In genomic region chr3:14906355-14906960, GRCh38 we compare ENCODE assay signal across 29 cellular contexts.
"Had no signal": no experiment of that assay in that cellular context is flagged by ENCODE, and none has a peak within 500 bp of the region (broad histone marks: within the 10 kb centered on the region; RNA-seq: fewer than 3 reads in every experiment).

No MANE protein-coding gene starts in this region.

- H3K4me3 Mint-ChIP-seq: activated CD8-positive, alpha-beta T cell treated with anti-CD3 and anti-CD28 coated beads, Interleukin-2, amount 10 ng/mL, durations not matched to agents 7 days and 5 days; activated naive CD4-positive, alpha-beta T cell treated with anti-CD3 and anti-CD28 coated beads, Interleukin-2, amount 10 ng/mL, durations not matched to agents 7 days and 5 days; activated naive CD8-positive, alpha-beta T cell treated with anti-CD3 and anti-CD28 coated beads for 36 hours; activated T-cell treated with anti-CD3 and anti-CD28 coated beads, Interleukin-2, amount 50 U/mL, for 24 hours; activated T-helper 1 cell treated with anti-CD3 and anti-CD28 coated beads, Interleukin-12 subunit alpha, Interleukin-12 subunit beta, Interleukin-2, Interleukin-4 antibody, amounts not matched to agents 30 ng/mL and 10 ng/mL and 1 ng/mL, durations not matched to agents 14 hours and 24 hours and 36 hours; T-helper 1 cell treated with Interleukin-12 subunit alpha and Interleukin-12 subunit beta and Interleukin-4 antibody, amounts not matched to agents 30 μg/mL and 1 μg/mL, for 36 hours; WTC11 had no signal

- H3K9me3 ChIP-seq: SJSA1 had no signal

- H3K27me3 Mint-ChIP-seq: activated naive CD8-positive, alpha-beta T cell treated with anti-CD3 and anti-CD28 coated beads for 36 hours had no signal

- H3K27ac Mint-ChIP-seq: activated CD8-positive, alpha-beta T cell treated with anti-CD3 and anti-CD28 coated beads, Interleukin-2, amount 10 ng/mL, durations not matched to agents 7 days and 5 days; activated naive CD4-positive, alpha-beta T cell treated with anti-CD3 and anti-CD28 coated beads, Interleukin-2, amount 10 ng/mL, durations not matched to agents 7 days and 5 days; activated naive CD8-positive, alpha-beta T cell treated with anti-CD3 and anti-CD28 coated beads for 36 hours; activated T-cell treated with anti-CD3 and anti-CD28 coated beads, Interleukin-2, amount 50 U/mL, for 24 hours; activated T-helper 1 cell treated with anti-CD3 and anti-CD28 coated beads, Interleukin-12 subunit alpha, Interleukin-12 subunit beta, Interleukin-2, Interleukin-4 antibody, amounts not matched to agents 30 ng/mL and 10 ng/mL and 1 ng/mL, durations not matched to agents 14 hours and 24 hours and 36 hours; T-helper 1 cell treated with Interleukin-12 subunit alpha and Interleukin-12 subunit beta and Interleukin-4 antibody, amounts not matched to agents 30 μg/mL and 1 μg/mL, for 36 hours; WTC11 had no signal

- H3K4me1 Mint-ChIP-seq: activated naive CD8-positive, alpha-beta T cell treated with anti-CD3 and anti-CD28 coated beads for 36 hours had no signal

- ATAC-seq: activated CD8-positive, alpha-beta T cell treated with anti-CD3 and anti-CD28 coated beads, Interleukin-2, amount 10 ng/mL, durations not matched to agents 7 days and 5 days; Panc1; SK-N-SH treated with all-trans-retinoic acid at 6 μM for 48 hours had no signal

- H3K27me3 ChIP-seq: brain microvascular endothelial cell, cardiac muscle cell had no signal

- H3K36me3 Mint-ChIP-seq: activated naive CD8-positive, alpha-beta T cell treated with anti-CD3 and anti-CD28 coated beads for 36 hours had no signal

- H3K4me1 ChIP-seq: SJSA1 had no signal

- H3K36me3 ChIP-seq: brain microvascular endothelial cell, cardiac muscle cell, SJSA1 had no signal

- H3K27ac ChIP-seq: brain microvascular endothelial cell, cardiac muscle cell, RWPE1, SJSA1 had no signal

- H3K4me3 ChIP-seq: cardiac muscle cell, SJSA1 had no signal

- DNase-seq: activated CD4-positive, alpha-beta T cell treated with anti-CD3 and anti-CD28 coated beads for 48 hours; activated CD4-positive, alpha-beta T cell treated with anti-CD3 and anti-CD28 coated beads, Interleukin-2, amount 50 U/mL, for 4 hours; activated CD4-positive, CD25-positive, alpha-beta regulatory T cell treated with anti-CD3 and anti-CD28 coated beads, Interleukin-2, amount 50 U/mL, for 72 hours; activated CD8-positive, alpha-beta T cell treated with anti-CD3 and anti-CD28 coated beads, Interleukin-2, amount 10 ng/mL, durations not matched to agents 7 days and 5 days; activated gamma-delta T cell; activated naive CD4-positive, alpha-beta T cell treated with anti-CD3 and anti-CD28 coated beads, Interleukin-2, amount 10 ng/mL, durations not matched to agents 7 days and 5 days; activated naive CD8-positive, alpha-beta T cell treated with anti-CD3 and anti-CD28 coated beads for 36 hours; activated T-cell treated with anti-CD3 and anti-CD28 coated beads, Interleukin-2, amount 50 U/mL, for 24 hours; brain microvascular endothelial cell; cerebellar nuclear complex; NCI-H1048; NCI-H1417; NCI-H1930; NCI-H2171; NCI-H226; NCI-H526 treated with DMSO at 0.1 percent for 48 hours; NCI-H82; OCI-M1; Right ventricle myocardium superior; SW 1271; T-helper 9 cell had no signal
